Comparison of ENCODE assay signal across 2 cellular contexts in genomic region chr22:24772493-24773220, GRCh38.
TF ChIP-seq lines count a peak whose summit lies in the region.

No MANE protein-coding gene starts in this region.

TF ChIP-seq in GM12878, 131 proteins besides CTCF, POLR2A, EP300 and RAD21:
- TF ChIP-seq TARDBP (IDR thresholded peaks at IDR 0.05; ENCODE audit: borderline replicate concordance) (no peak), RAD51 (IDR thresholded peaks at IDR 0.05) (no peak), EED (IDR thresholded peaks at IDR 0.05; ENCODE audit: low read depth) (no peak), CBX3 (IDR thresholded peaks at IDR 0.05; ENCODE audit: borderline replicate concordance, low read depth) (no peak), SMAD5 (IDR thresholded peaks at IDR 0.05; ENCODE audit: low read depth) (no peak), USF1 (IDR thresholded peaks at IDR 0.05; ENCODE audit: borderline replicate concordance, extremely low read length, insufficient read depth, low read depth, low read length) (no peak), JUND (IDR thresholded peaks at IDR 0.05; ENCODE audit: low read depth, low read length) (no peak), SMARCA5 (IDR thresholded peaks at IDR 0.05) (no peak), RCOR1 (conservative IDR thresholded peaks at IDR 0.05; ENCODE audit: low read depth, low read length) (no peak), SIX5 (IDR thresholded peaks at IDR 0.05; ENCODE audit: low read depth, low read length, severe bottlenecking) (no peak), E2F4 (IDR thresholded peaks at IDR 0.05; ENCODE audit: low read depth, low read length) (no peak), HSF1 (IDR thresholded peaks at IDR 0.05; ENCODE audit: low read depth, low read length) (no peak), ZNF592 (IDR thresholded peaks at IDR 0.05) (no peak), SP1 (IDR thresholded peaks at IDR 0.05; ENCODE audit: low read depth, low read length) (no peak)

TF ChIP-seq in HepG2, 621 proteins besides CTCF, POLR2A, EP300 and RAD21:
- TF ChIP-seq STAG1 (CRISPR knock-in tag; IDR thresholded peaks at IDR 0.05) (peak; percentile 80), SMC3 (IDR thresholded peaks at IDR 0.05; ENCODE audit: low read length) (peak; percentile 54; the same call in 1 of the 2 replicates), ZFP36L1 (CRISPR knock-in tag; IDR thresholded peaks at IDR 0.05) (no peak)
